ENCODE assay signal across 8 cellular contexts in the genomic region with DNA sequence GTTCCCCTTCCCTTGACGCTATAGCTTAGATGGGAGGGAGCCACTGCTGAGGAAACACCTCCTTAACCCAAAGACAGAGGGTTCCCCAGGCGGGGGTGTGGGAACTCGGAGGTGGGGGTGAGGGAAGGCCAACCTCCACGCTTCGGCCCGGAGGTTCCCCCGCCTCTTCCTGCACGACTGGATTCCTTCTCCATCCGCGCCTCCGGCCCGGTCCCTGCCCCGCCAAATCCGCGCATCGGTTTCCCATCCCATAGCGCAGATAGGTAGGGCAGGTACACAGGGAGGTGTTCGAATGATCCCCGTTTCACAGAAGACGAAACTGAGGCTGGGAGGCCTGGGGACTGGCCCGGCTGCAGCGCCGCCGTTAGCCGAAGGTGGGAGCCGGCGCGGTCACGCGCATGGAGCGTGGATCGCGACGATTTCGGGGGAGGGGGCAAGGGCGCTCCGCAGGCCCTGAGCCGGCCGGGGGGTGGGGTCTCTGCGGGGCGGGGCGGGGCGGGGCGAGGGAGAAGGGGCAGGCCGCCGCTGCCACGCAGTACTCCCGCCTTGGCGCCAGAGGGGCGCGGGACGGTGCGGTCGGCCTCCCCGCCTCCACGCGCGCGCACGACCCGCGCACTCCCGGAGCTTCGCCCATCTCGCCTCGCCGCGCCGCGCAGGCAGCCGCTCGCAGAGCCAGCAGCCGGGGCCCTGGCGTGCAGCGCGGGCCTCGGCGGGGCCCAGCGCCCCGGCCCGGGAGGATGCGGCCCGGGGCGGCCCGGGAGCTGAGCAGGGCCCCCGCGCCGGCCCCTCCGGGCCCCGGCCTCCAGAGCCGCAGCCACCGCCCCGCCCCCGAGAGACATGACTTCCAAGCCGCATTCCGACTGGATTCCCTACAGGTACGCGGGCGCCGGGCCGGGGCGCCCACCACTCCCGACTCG. TPM values are rescaled to one million over a fixed set of nuclear protein-coding genes. Genes with fewer than 3 reads are reported as not detected.
A peak's percentile ranks its signal among the peaks of the same experiment; 100 is the strongest.
DNase-seq lines count a peak whose midpoint lies in the region; ATAC-seq and TF ChIP-seq lines count a peak whose summit lies in the region.

A gene with protein sequence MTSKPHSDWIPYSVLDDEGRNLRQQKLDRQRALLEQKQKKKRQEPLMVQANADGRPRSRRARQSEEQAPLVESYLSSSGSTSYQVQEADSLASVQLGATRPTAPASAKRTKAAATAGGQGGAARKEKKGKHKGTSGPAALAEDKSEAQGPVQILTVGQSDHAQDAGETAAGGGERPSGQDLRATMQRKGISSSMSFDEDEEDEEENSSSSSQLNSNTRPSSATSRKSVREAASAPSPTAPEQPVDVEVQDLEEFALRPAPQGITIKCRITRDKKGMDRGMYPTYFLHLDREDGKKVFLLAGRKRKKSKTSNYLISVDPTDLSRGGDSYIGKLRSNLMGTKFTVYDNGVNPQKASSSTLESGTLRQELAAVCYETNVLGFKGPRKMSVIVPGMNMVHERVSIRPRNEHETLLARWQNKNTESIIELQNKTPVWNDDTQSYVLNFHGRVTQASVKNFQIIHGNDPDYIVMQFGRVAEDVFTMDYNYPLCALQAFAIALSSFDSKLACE (plus strand): TSS at position 538 of the 917 bp plus-strand sequence. CDS start 300 bp downstream, at position 838.

- ATAC-seq in activated naive CD4-positive, alpha-beta T cell treated with anti-CD3 and anti-CD28 coated beads, Interleukin-2, amount 50 U/mL, for 72 hours: peak; percentile 48 to 74
- ATAC-seq in heart right ventricle (peak in 7 of 8 donors; percentile 29 to 63 (median 34)), HG03097 (IDR thresholded peaks at IDR 0.05; ENCODE audit: low FRiP score, unreplicated experiment) (no peak), GM19324 (IDR thresholded peaks at IDR 0.05; ENCODE audit: low FRiP score, unreplicated experiment) (no peak)

- peaks cover 0 to 20% (median 0%) of the 10 kb centered on the region in 7 donors for H3K27me3 ChIP-seq in heart right ventricle

- no peak within 1 kb of the TSS for H3K27ac Mint-ChIP-seq in activated naive CD4-positive, alpha-beta T cell treated with anti-CD3 and anti-CD28 coated beads, Interleukin-2, amount 50 U/mL, for 72 hours

- peak within 1 kb of the TSS in 6 of 10 donors; percentile 9 to 52 (median 42) for H3K27ac ChIP-seq in heart right ventricle

- H3K9me3 ChIP-seq in heart right ventricle: no peaks in the 10 kb centered on the region

- H3K4me1 ChIP-seq in heart right ventricle: peaks cover 4 to 51% (median 44%) of the 10 kb centered on the region in 9 donors

- TF ChIP-seq CTCF in heart right ventricle (IDR thresholded peaks at IDR 0.05): peak in 2 of 9 donors; percentile 7 to 14

- intact Hi-C loops in heart right ventricle (cut with DNase I) (no loop called here), posterior vena cava (cut with DNase I) (no loop called here)

- peak within 1 kb of the TSS; percentile 54 to 77 (median 62) for H3K4me3 ChIP-seq in heart right ventricle

- 1 to 2% methylated on average over 54 to 104 of the region's 104 CpGs for WGBS in heart right ventricle, 2 donors

- no peaks in the 10 kb centered on the region for H3K36me3 ChIP-seq in heart right ventricle

- DNase-seq in stimulated activated CD4-positive, alpha-beta T cell treated with anti-CD3 and anti-CD28 coated beads, Interleukin-4, amount 100 ng/mL, for 1 hour: peak; percentile 9
- DNase-seq in stimulated activated CD4-positive, alpha-beta T cell treated with anti-CD3 and anti-CD28 coated beads, Interleukin-4, amount 100 ng/mL, for 4 hours: no peak
- no peak for DNase-seq in activated naive CD4-positive, alpha-beta T cell treated with anti-CD3 and anti-CD28 coated beads, Interleukin-2, amount 50 U/mL, for 72 hours (ENCODE audit: low spot score in 2 of 2)
- DNase-seq in heart right ventricle: no peak
- DNase-seq in posterior vena cava (ENCODE audit: low spot score): peak; percentile 76
- no peak for DNase-seq in NAMALWA (ENCODE audit: low spot score)

- H3K9me3 Mint-ChIP-seq in activated naive CD4-positive, alpha-beta T cell treated with anti-CD3 and anti-CD28 coated beads, Interleukin-2, amount 50 U/mL, for 72 hours: no peaks in the 10 kb centered on the region

- H3K36me3 Mint-ChIP-seq in activated naive CD4-positive, alpha-beta T cell treated with anti-CD3 and anti-CD28 coated beads, Interleukin-2, amount 50 U/mL, for 72 hours: no peaks in the 10 kb centered on the region

RNA-seq across cellular contexts. Expression of the gene that starts here (rescaled TPM):
- under 1 TPM; 0.07 to 0.41 TPM for total RNA-seq in activated naive CD4-positive, alpha-beta T cell treated with anti-CD3 and anti-CD28 coated beads, Interleukin-2, amount 50 U/mL, for 72 hours
- total RNA-seq in heart right ventricle: 10 to 100 TPM; 11.6 to 28.2 (median 20.2) TPM
- 1 to 10 TPM; 2.4 to 3.7 TPM for polyA plus RNA-seq in heart right ventricle
- 10 to 100 TPM in 1 of 2 donors, 1 to 10 TPM in 1; 7.0 to 12.5 TPM for total RNA-seq in posterior vena cava

Comparison
In these comparisons a context has a peak if more than half of its experiments do, and no peak if none do; other contexts are left out.
1. RNA of the gene that starts here (total RNA-seq): 11.6 to 28.2 TPM in heart right ventricle and 7.0 to 12.5 TPM in posterior vena cava; 0.07 to 0.41 TPM in activated naive CD4-positive, alpha-beta T cell treated with anti-CD3 and anti-CD28 coated beads, Interleukin-2, amount 50 U/mL, for 72 hours; every median in the first group is over 4 times any median in the second.
2. DNase-seq: peak in stimulated activated CD4-positive, alpha-beta T cell treated with anti-CD3 and anti-CD28 coated beads, Interleukin-4, amount 100 ng/mL, for 1 hour (single experiment) and posterior vena cava (single experiment); none in stimulated activated CD4-positive, alpha-beta T cell treated with anti-CD3 and anti-CD28 coated beads, Interleukin-4, amount 100 ng/mL, for 4 hours (0 of 2), activated naive CD4-positive, alpha-beta T cell treated with anti-CD3 and anti-CD28 coated beads, Interleukin-2, amount 50 U/mL, for 72 hours (0 of 2), heart right ventricle (0 of 2) and NAMALWA (single experiment).
3. Peak in ATAC-seq in activated naive CD4-positive, alpha-beta T cell treated with anti-CD3 and anti-CD28 coated beads, Interleukin-2, amount 50 U/mL, for 72 hours; RNA of the gene not detected or under 1 TPM.
4. ATAC-seq: peak in heart right ventricle (7 of 8); none in HG03097 (single experiment) and GM19324 (single experiment).